ENCODE assay signal across 2 cellular contexts in genomic region chr18:74834424-74835309, GRCh38.
TF ChIP-seq lines count a peak whose summit lies in the region.

No MANE protein-coding gene starts in this region.

TF ChIP-seq in H1, 55 proteins besides CTCF, POLR2A, EP300 and RAD21:
- TF ChIP-seq ATF3 (IDR thresholded peaks at IDR 0.05; ENCODE audit: insufficient read depth, low read depth, low read length) (no peak), TEAD4 (IDR thresholded peaks at IDR 0.05; ENCODE audit: low read depth, low read length) (peak; percentile 78), PHF8 (conservative IDR thresholded peaks at IDR 0.05; ENCODE audit: low read depth, low read length) (no peak), SRF (IDR thresholded peaks at IDR 0.05; ENCODE audit: low read depth, low read length) (no peak)

TF ChIP-seq in HepG2, 621 proteins besides CTCF, POLR2A, EP300 and RAD21 (continued from another document):
- TF ChIP-seq HNF4G (IDR thresholded peaks at IDR 0.05; ENCODE audit: borderline replicate concordance, low read depth, low read length) (peak; percentile 18; the same call in 1 of the 2 replicates), HNF4G (CRISPR knock-in tag; IDR thresholded peaks at IDR 0.05; ENCODE audit: borderline replicate concordance, low read depth) (no peak), HNF4A (CRISPR knock-in tag; IDR thresholded peaks at IDR 0.05) (peak; percentile 56), CBX5 (CRISPR knock-in tag; IDR thresholded peaks at IDR 0.05; ENCODE audit: borderline replicate concordance) (no peak), ZNF136 (CRISPR knock-in tag; IDR thresholded peaks at IDR 0.05; ENCODE audit: low read depth) (no peak), PAXIP1 (CRISPR knock-in tag; conservative IDR thresholded peaks at IDR 0.05) (peak; percentile 27; the same call in 1 of the 2 replicates), KAT8 (CRISPR knock-in tag; IDR thresholded peaks at IDR 0.05) (no peak), TEAD3 (CRISPR knock-in tag; optimal IDR thresholded peaks at IDR 0.05; ENCODE audit: borderline replicate concordance) (peak; percentile 91), EHMT2 (IDR thresholded peaks at IDR 0.05; ENCODE audit: borderline replicate concordance, low read depth, low read length) (peak; percentile 70; the same call in 1 of the 2 replicates), ERF (CRISPR knock-in tag; IDR thresholded peaks at IDR 0.05) (no peak), HDAC1 (CRISPR knock-in tag; IDR thresholded peaks at IDR 0.05) (0 out of 2 replicates have a peak, but pooled peaks have one; percentile 20), ZBTB2 (CRISPR knock-in tag; IDR thresholded peaks at IDR 0.05; ENCODE audit: low read depth) (no peak), HOMEZ (CRISPR knock-in tag; IDR thresholded peaks at IDR 0.05; ENCODE audit: low read depth) (peak; percentile 37; the same call in 1 of the 2 replicates), CREB1 (IDR thresholded peaks at IDR 0.05) (no peak), CREB1 (CRISPR knock-in tag; IDR thresholded peaks at IDR 0.05) (no peak), ZMYM4 (CRISPR knock-in tag; IDR thresholded peaks at IDR 0.05) (peak; percentile 40; the same call in 1 of the 2 replicates), SALL1 (CRISPR knock-in tag; IDR thresholded peaks at IDR 0.05) (peak; percentile 42; the same call in 1 of the 2 replicates), SAP130 (CRISPR knock-in tag; IDR thresholded peaks at IDR 0.05; ENCODE audit: low read depth) (0 out of 2 replicates have a peak, but pooled peaks have one; percentile 10), ZNF644 (CRISPR knock-in tag; IDR thresholded peaks at IDR 0.05; ENCODE audit: low read depth) (peak; percentile 49; the same call in 1 of the 2 replicates), PRPF4 (IDR thresholded peaks at IDR 0.05; ENCODE audit: low read depth, low read length, poor library complexity, severe bottlenecking) (no peak)
